Comparison of ENCODE assay signal across 10 cellular contexts in the genomic region with DNA sequence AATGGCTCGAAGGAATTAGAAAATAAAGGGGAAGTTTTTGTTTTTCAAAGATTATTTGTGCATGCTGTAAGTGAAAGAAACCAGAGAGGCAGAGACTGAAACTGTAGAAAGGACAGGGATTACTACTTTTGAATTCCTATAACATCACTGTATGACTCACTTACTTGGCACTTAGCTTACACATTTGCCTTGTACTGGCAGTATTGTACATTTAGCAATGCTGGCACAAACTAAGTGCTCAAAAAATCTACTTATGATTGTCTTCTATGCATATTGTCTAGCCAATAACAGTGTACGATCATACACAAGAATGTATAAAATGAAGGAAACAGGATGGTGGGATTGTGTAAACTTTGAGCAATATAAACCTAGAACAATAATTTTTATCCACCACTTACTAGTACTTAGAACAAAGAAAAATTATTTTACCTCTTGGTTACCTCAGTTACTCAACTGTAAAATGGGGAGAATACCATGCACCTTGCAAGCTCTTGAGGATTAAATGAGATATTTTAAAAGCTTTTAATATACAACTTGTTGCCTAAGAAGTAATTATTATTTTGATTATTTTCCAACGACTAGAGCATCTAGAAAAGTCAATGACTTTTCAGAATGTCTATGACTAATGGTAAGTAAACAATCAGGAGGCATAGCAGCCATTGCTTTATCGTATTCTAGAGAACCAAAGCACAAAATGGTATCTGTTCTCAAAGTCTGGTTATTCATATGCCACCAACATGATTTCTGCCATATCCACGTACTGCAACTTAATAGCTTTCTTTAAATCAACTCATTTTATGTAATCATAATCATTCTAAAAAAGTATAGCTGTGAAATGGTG. TPM values are rescaled to one million over a fixed set of nuclear protein-coding genes. Genes with fewer than 3 reads are reported as not detected.
DNase-seq lines count a peak whose midpoint lies in the region; ATAC-seq and TF ChIP-seq lines count a peak whose summit lies in the region.
"Had no signal": no experiment of that assay in that cellular context is flagged by ENCODE, and none has a peak within 500 bp of the region (broad histone marks: within the 10 kb centered on the region; RNA-seq: fewer than 3 reads in every experiment).

No MANE protein-coding gene starts in this region.

- intact Hi-C loops in uterus (cut with DNase I; ENCODE audit: low total_unique reads): no loop called here
- intact Hi-C loops in naive thymus-derived CD4-positive, alpha-beta T cell (cut with micrococcal nuclease): no loop called here

- H3K9me3 ChIP-seq in OCI-LY1 (ENCODE audit: low read length) (no peaks in the 10 kb centered on the region), uterus (no peaks in the 10 kb centered on the region)
- no peaks in the 10 kb centered on the region for H3K9me3 ChIP-seq in naive thymus-derived CD4-positive, alpha-beta T cell (ENCODE audit: control insufficient read depth in 2 of 3, low read length in 3 of 3)

- CTCF ChIA-PET in naive thymus-derived CD4-positive, alpha-beta T cell (lab: Charles Lee): no interaction called here

- no peak overlapping the region for H3K9ac ChIP-seq in OCI-LY1 (ENCODE audit: low read length)

- no peaks in the 10 kb centered on the region for H3F3A ChIP-seq in OCI-LY1 (ENCODE audit: insufficient read depth, low read length)

- H3K4me1 ChIP-seq in OCI-LY1 (ENCODE audit: insufficient read depth, low read length, severe bottlenecking): peaks cover 31% of the 10 kb centered on the region
- H3K4me1 ChIP-seq in uterus: no peaks in the 10 kb centered on the region
- H3K4me1 ChIP-seq in naive thymus-derived CD4-positive, alpha-beta T cell (ENCODE audit: control insufficient read depth in 2 of 2, insufficient read depth in 2 of 2, low read length in 2 of 2): peaks cover 22 to 24% of the 10 kb centered on the region in 2 donors

- H2AFZ ChIP-seq in OCI-LY1 (ENCODE audit: low read length): no peak overlapping the region

- H3K4me3 Mint-ChIP-seq in activated T-cell treated with anti-CD3 and anti-CD28 coated beads, Interleukin-2, amount 50 U/mL, for 24 hours: no peak overlapping the region
- peak overlapping the region; percentile 94 for H3K4me3 Mint-ChIP-seq in stimulated activated naive CD8-positive, alpha-beta T cell treated with anti-CD3 and anti-CD28 coated beads, Interleukin-15, Interleukin-2, amounts not matched to agents 100 ng/mL and 50 ng/mL, for 24 hours
- H3K4me3 Mint-ChIP-seq in naive thymus-derived CD4-positive, alpha-beta T cell: peak overlapping the region in 3 of 10 donors; percentile 2 to 89 (median 46)

- H3K4me3 ChIP-seq in OCI-LY1 (ENCODE audit: low read depth, low read length, poor library complexity, severe bottlenecking) (no peak overlapping the region), uterus (no peak overlapping the region)
- no peak overlapping the region for H3K4me3 ChIP-seq in naive thymus-derived CD4-positive, alpha-beta T cell (ENCODE audit: low read length)

- DNase-seq in activated T-cell treated with anti-CD3 and anti-CD28 coated beads, Interleukin-2, amount 50 U/mL, for 24 hours: no peak
- no peak for DNase-seq in activated T-cell treated with anti-CD3 and anti-CD28 coated beads, Interleukin-2, amount 50 U/mL, for 48 hours
- DNase-seq in dermis blood vessel endothelial cell (peak; percentile 64), uterus (no peak), middle frontal gyrus (ENCODE audit: extremely low spot score, low spot score) (no peak)
- no peak for DNase-seq in naive thymus-derived CD4-positive, alpha-beta T cell
- DNase-seq: CD4-positive, alpha-beta memory T cell; NCI-H524 treated with DMSO at 0.1 percent for 48 hours had no signal

- no peaks in the 10 kb centered on the region for H4K20me1 ChIP-seq in OCI-LY1 (ENCODE audit: insufficient read depth, low read length)

- peaks cover 26% of the 10 kb centered on the region for H3K27me3 Mint-ChIP-seq in activated T-cell treated with anti-CD3 and anti-CD28 coated beads, Interleukin-2, amount 50 U/mL, for 24 hours
- H3K27me3 Mint-ChIP-seq in stimulated activated naive CD8-positive, alpha-beta T cell treated with anti-CD3 and anti-CD28 coated beads, Interleukin-15, Interleukin-2, amounts not matched to agents 100 ng/mL and 50 ng/mL, for 24 hours: no peaks in the 10 kb centered on the region
- no peaks in the 10 kb centered on the region for H3K27me3 Mint-ChIP-seq in naive thymus-derived CD4-positive, alpha-beta T cell
- H3K27me3 Mint-ChIP-seq: CD4-positive, alpha-beta memory T cell had no signal

- H3K36me3 ChIP-seq in OCI-LY1 (ENCODE audit: insufficient read depth, low read length): peaks cover 62% of the 10 kb centered on the region
- no peaks in the 10 kb centered on the region for H3K36me3 ChIP-seq in uterus
- H3K36me3 ChIP-seq in naive thymus-derived CD4-positive, alpha-beta T cell (ENCODE audit: control insufficient read depth in 2 of 3, insufficient read depth in 3 of 3, low read length in 3 of 3): no peaks in the 10 kb centered on the region

- H3K36me3 Mint-ChIP-seq in activated T-cell treated with anti-CD3 and anti-CD28 coated beads, Interleukin-2, amount 50 U/mL, for 24 hours (ENCODE audit: low read depth): peaks cover 75% of the 10 kb centered on the region
- H3K36me3 Mint-ChIP-seq in stimulated activated naive CD8-positive, alpha-beta T cell treated with anti-CD3 and anti-CD28 coated beads, Interleukin-15, Interleukin-2, amounts not matched to agents 100 ng/mL and 50 ng/mL, for 24 hours (ENCODE audit: low read depth): peaks cover 64% of the 10 kb centered on the region
- H3K36me3 Mint-ChIP-seq in naive thymus-derived CD4-positive, alpha-beta T cell: peaks cover 14 to 40% (median 18%) of the 10 kb centered on the region in 5 donors

- H3K27ac ChIP-seq in OCI-LY1 (ENCODE audit: low read depth, low read length, poor library complexity, severe bottlenecking) (no peak overlapping the region), uterus (no peak overlapping the region)
- H3K27ac ChIP-seq in naive thymus-derived CD4-positive, alpha-beta T cell (ENCODE audit: low read depth, low read length): no peak overlapping the region

- peaks cover 48% of the 10 kb centered on the region for H3K4me1 Mint-ChIP-seq in activated T-cell treated with anti-CD3 and anti-CD28 coated beads, Interleukin-2, amount 50 U/mL, for 24 hours (ENCODE audit: low read depth)
- H3K4me1 Mint-ChIP-seq in stimulated activated naive CD8-positive, alpha-beta T cell treated with anti-CD3 and anti-CD28 coated beads, Interleukin-15, Interleukin-2, amounts not matched to agents 100 ng/mL and 50 ng/mL, for 24 hours (ENCODE audit: low read depth): peaks cover 52% of the 10 kb centered on the region
- peaks cover 38 to 55% (median 52%) of the 10 kb centered on the region in 7 donors for H3K4me1 Mint-ChIP-seq in naive thymus-derived CD4-positive, alpha-beta T cell

- H3K27ac Mint-ChIP-seq in activated T-cell treated with anti-CD3 and anti-CD28 coated beads, Interleukin-2, amount 50 U/mL, for 24 hours: peak overlapping the region; percentile 19
- peak overlapping the region; percentile 67 for H3K27ac Mint-ChIP-seq in stimulated activated naive CD8-positive, alpha-beta T cell treated with anti-CD3 and anti-CD28 coated beads, Interleukin-15, Interleukin-2, amounts not matched to agents 100 ng/mL and 50 ng/mL, for 24 hours
- H3K27ac Mint-ChIP-seq in naive thymus-derived CD4-positive, alpha-beta T cell: peak overlapping the region in 2 of 9 donors; percentile 1 to 18

- no peak for ATAC-seq in naive thymus-derived CD4-positive, alpha-beta T cell

- H3K27me3 ChIP-seq in OCI-LY1 (ENCODE audit: insufficient read depth, low read length) (no peaks in the 10 kb centered on the region), uterus (no peaks in the 10 kb centered on the region)
- no peaks in the 10 kb centered on the region for H3K27me3 ChIP-seq in naive thymus-derived CD4-positive, alpha-beta T cell (ENCODE audit: control insufficient read depth in 2 of 2, insufficient read depth in 2 of 2, low read length in 2 of 2)

- TF ChIP-seq CTCF in OCI-LY1 (IDR thresholded peaks at IDR 0.05; ENCODE audit: low read length) (no peak), uterus (IDR thresholded peaks at IDR 0.05) (no peak)

- no peak for TF ChIP-seq POLR2A in uterus (IDR thresholded peaks at IDR 0.05)

- H3K4me2 ChIP-seq in OCI-LY1 (ENCODE audit: low read length): peak overlapping the region; percentile 85; the same call in 1 of the 2 replicates

- H3K79me2 ChIP-seq in OCI-LY1 (ENCODE audit: insufficient read depth, low read length): peaks cover 41% of the 10 kb centered on the region

- no peaks in the 10 kb centered on the region for H3K9me3 Mint-ChIP-seq in activated T-cell treated with anti-CD3 and anti-CD28 coated beads, Interleukin-2, amount 50 U/mL, for 24 hours
- no peaks in the 10 kb centered on the region for H3K9me3 Mint-ChIP-seq in stimulated activated naive CD8-positive, alpha-beta T cell treated with anti-CD3 and anti-CD28 coated beads, Interleukin-15, Interleukin-2, amounts not matched to agents 100 ng/mL and 50 ng/mL, for 24 hours
- H3K9me3 Mint-ChIP-seq in naive thymus-derived CD4-positive, alpha-beta T cell: peaks cover 0 to 1% (median 0%) of the 10 kb centered on the region in 11 donors

- H3K9me2 ChIP-seq in OCI-LY1 (ENCODE audit: low read depth, low read length): no peaks in the 10 kb centered on the region

- POLR2A ChIA-PET in naive thymus-derived CD4-positive, alpha-beta T cell (lab: Charles Lee): no interaction called here

RNA-seq across cellular contexts. Expression of a gene that starts 4.7 kb away (rescaled TPM):
- total RNA-seq in dermis blood vessel endothelial cell (4.4 and 4.7 TPM in 2 replicates), uterus (10 to 100 TPM in 3 of 4 donors, 1 to 10 TPM in 1; 2.6 to 19.4 (median 10.7) TPM)
- 10 to 100 TPM; 13.5 to 24.7 (median 17.6) TPM for total RNA-seq in naive thymus-derived CD4-positive, alpha-beta T cell
- 1 to 10 TPM; 8.0 to 8.9 TPM for polyA plus RNA-seq in naive thymus-derived CD4-positive, alpha-beta T cell
